In the genomic region with DNA sequence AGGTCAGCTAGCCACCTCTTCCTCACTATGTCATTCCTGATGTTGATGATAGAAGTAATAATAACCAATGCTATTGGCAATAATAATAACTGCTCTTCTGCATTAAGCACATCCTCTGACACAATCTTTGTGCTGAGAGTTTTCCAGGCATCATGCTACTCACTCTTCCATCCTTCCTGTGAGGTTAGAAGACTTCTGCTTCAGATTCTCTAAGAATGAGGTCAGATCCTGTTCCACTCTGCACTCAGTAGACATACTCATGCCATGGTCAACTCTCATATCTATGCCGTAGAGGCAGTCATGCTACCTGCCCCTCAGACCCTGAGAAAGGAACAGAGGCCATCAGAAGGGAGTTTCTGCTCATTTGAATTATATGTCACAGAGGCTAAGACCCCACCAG, we compare ENCODE assay signal across 16 cellular contexts.
"Had no signal": no experiment of that assay in that cellular context is flagged by ENCODE, and none has a peak within 500 bp of the region (broad histone marks: within the 10 kb centered on the region; RNA-seq: fewer than 3 reads in every experiment).

No MANE protein-coding gene starts in this region.

- H3K4me3 ChIP-seq: heart left ventricle, psoas muscle, right lobe of liver, spleen, tibial nerve, vagina had no signal

- H3K36me3 ChIP-seq: heart left ventricle, right lobe of liver, spleen, tibial nerve, vagina, WERI-Rb-1 had no signal

- ATAC-seq: activated CD8-positive, alpha-beta T cell treated with anti-CD3 and anti-CD28 coated beads, Interleukin-2, amount 10 ng/mL, durations not matched to agents 7 days and 5 days; heart left ventricle; psoas muscle; right lobe of liver; stimulated activated memory B cell treated with anti-CD40 and anti-IgM and Interleukin-4, amounts not matched to agents 10 μg/mL and 1 μg/mL and 100 μg/mL, for 72 hours had no signal

- H3K27ac ChIP-seq: heart left ventricle, psoas muscle, right lobe of liver, spleen, tibial nerve, vagina, WERI-Rb-1 had no signal

- DNase-seq: activated CD4-positive, alpha-beta T cell treated with anti-CD3 and anti-CD28 coated beads for 4 hours; activated CD8-positive, alpha-beta T cell treated with anti-CD3 and anti-CD28 coated beads, Interleukin-2, amount 10 ng/mL, durations not matched to agents 7 days and 5 days; activated naive CD4-positive, alpha-beta T cell treated with anti-CD3 and anti-CD28 coated beads, Interleukin-2, amount 10 ng/mL, durations not matched to agents 7 days and 5 days; cerebellar nuclear complex; endodermal cell; heart left ventricle; nephron progenitor cell; psoas muscle; right lobe of liver; spleen; stimulated activated CD4-positive, alpha-beta T cell treated with anti-CD3 and anti-CD28 coated beads, Interleukin-1b, Interleukin-23, amount 100 ng/mL, for 48 hours; T1000; WERI-Rb-1 had no signal

- H3K9me3 ChIP-seq: heart left ventricle, right lobe of liver, spleen, tibial nerve, vagina had no signal
